Comparison of ENCODE assay signal across 29 cellular contexts in the genomic region with DNA sequence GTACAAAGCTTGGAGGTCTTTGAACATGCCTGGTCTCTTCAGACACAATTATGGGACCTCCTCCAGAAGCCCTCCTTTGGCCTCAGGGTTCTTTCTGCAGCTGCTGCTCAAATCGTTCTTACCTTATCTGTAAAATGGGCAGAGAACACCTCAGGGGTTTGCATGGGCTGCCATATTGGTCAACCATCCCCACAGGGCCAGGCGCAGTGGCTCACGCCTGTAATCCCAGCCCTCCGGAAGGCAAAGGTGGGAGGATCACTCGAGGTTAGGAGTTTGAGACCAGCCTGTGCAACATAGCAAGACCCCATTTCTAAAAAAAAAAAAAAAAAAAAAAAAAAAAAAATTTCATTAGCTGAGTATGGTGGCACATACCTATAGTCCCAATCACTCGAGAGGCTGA.
"Had no signal": no experiment of that assay in that cellular context is flagged by ENCODE, and none has a peak within 500 bp of the region (broad histone marks: within the 10 kb centered on the region; RNA-seq: fewer than 3 reads in every experiment).

No MANE protein-coding gene starts in this region.

- H3K4me1 ChIP-seq: heart left ventricle, right atrium auricular region, stomach, thyroid gland, upper lobe of left lung, vagina had no signal

- H3K79me2 ChIP-seq: parathyroid adenoma had no signal

- H3K36me3 ChIP-seq: heart left ventricle, right atrium auricular region, stomach, thyroid gland, upper lobe of left lung, vagina had no signal

- H3K9me3 ChIP-seq: heart left ventricle, right atrium auricular region, stomach, thyroid gland, upper lobe of left lung, vagina had no signal

- H3K27ac ChIP-seq: heart left ventricle, parathyroid adenoma, right atrium auricular region, stomach, thyroid gland, upper lobe of left lung, vagina, VCaP had no signal

- H3K4me1 Mint-ChIP-seq: mesothelial cell of epicardium, neural crest cell had no signal

- H3K27ac Mint-ChIP-seq: activated T-helper 2 cell treated with anti-CD3 and anti-CD28 coated beads, Interferon-gamma antibody, Interleukin-2, Interleukin-4, amounts not matched to agents 10 μg/mL and 5 μg/mL and 100 μg/mL, durations not matched to agents 14 hours and 24 hours and 36 hours; mesothelial cell of epicardium; naive B cell; stimulated activated naive B cell treated with anti-CD40 and anti-IgM and Interleukin-4, amounts not matched to agents 10 μg/mL and 1 μg/mL and 100 μg/mL, for 72 hours had no signal

- H2AFZ ChIP-seq: parathyroid adenoma had no signal

- H3K4me3 ChIP-seq: heart left ventricle, right atrium auricular region, stomach, thyroid gland, upper lobe of left lung, vagina had no signal

- H3K27me3 ChIP-seq: heart left ventricle, right atrium auricular region, stomach, thyroid gland, upper lobe of left lung, vagina had no signal

- H3K9ac ChIP-seq: parathyroid adenoma had no signal

- H3K36me3 Mint-ChIP-seq: immature natural killer cell; mesothelial cell of epicardium; naive B cell; stimulated activated naive B cell treated with anti-CD40 and anti-IgM and Interleukin-4, amounts not matched to agents 10 μg/mL and 1 μg/mL and 100 μg/mL, for 72 hours had no signal

- H3K27me3 Mint-ChIP-seq: stimulated activated naive B cell treated with anti-CD40 and anti-IgM and Interleukin-4, amounts not matched to agents 10 μg/mL and 1 μg/mL and 100 μg/mL, for 72 hours had no signal

- FAIRE-seq: kidney had no signal

- H3K4me3 Mint-ChIP-seq: activated CD8-positive, alpha-beta T cell treated with anti-CD3 and anti-CD28 coated beads, Interleukin-2, amount 10 ng/mL, durations not matched to agents 7 days and 5 days; immature natural killer cell; mesothelial cell of epicardium; neural crest cell; stimulated activated naive B cell treated with anti-CD40 and anti-IgM and Interleukin-4, amounts not matched to agents 10 μg/mL and 1 μg/mL and 100 μg/mL, for 72 hours had no signal

- DNase-seq: activated CD4-positive, alpha-beta T cell treated with anti-CD3 and anti-CD28 coated beads for 1 hour; activated CD8-positive, alpha-beta T cell treated with anti-CD3 and anti-CD28 coated beads, Interleukin-2, amount 10 ng/mL, durations not matched to agents 7 days and 5 days; activated naive CD4-positive, alpha-beta T cell treated with anti-CD3 and anti-CD28 coated beads, Interleukin-2, amount 10 ng/mL, durations not matched to agents 7 days and 5 days; activated naive CD8-positive, alpha-beta T cell treated with anti-CD3 and anti-CD28 coated beads, Interleukin-2, amount 50 U/mL, for 24 hours; amygdala; caudate nucleus; foreskin fibroblast; heart left ventricle; hypothalamus; immature natural killer cell; kidney; left colon; naive B cell; nucleus accumbens; stimulated activated CD4-positive, alpha-beta T cell treated with anti-CD3 and anti-CD28 coated beads, Interleukin-15, amount 100 ng/mL, for 24 hours; stimulated activated CD4-positive, alpha-beta T cell treated with anti-CD3 and anti-CD28 coated beads, Interleukin-2, amount 100 ng/mL, for 24 hours; stimulated activated naive B cell treated with anti-CD40 and anti-IgM and Interleukin-4, amounts not matched to agents 10 μg/mL and 1 μg/mL and 100 μg/mL, for 72 hours; stomach; T-helper 1 cell; thyroid gland; upper lobe of left lung had no signal

- H3K9me3 Mint-ChIP-seq: activated naive CD4-positive, alpha-beta T cell treated with anti-CD3 and anti-CD28 coated beads, Interleukin-2, amount 10 ng/mL, durations not matched to agents 7 days and 5 days; activated naive CD8-positive, alpha-beta T cell treated with anti-CD3 and anti-CD28 coated beads, Interleukin-2, amount 50 U/mL, for 24 hours; activated T-helper 2 cell treated with anti-CD3 and anti-CD28 coated beads, Interferon-gamma antibody, Interleukin-2, Interleukin-4, amounts not matched to agents 10 μg/mL and 5 μg/mL and 100 μg/mL, durations not matched to agents 14 hours and 24 hours and 36 hours; immature natural killer cell; naive B cell; neural crest cell; stimulated activated naive B cell treated with anti-CD40 and anti-IgM and Interleukin-4, amounts not matched to agents 10 μg/mL and 1 μg/mL and 100 μg/mL, for 72 hours had no signal

- ATAC-seq: activated CD8-positive, alpha-beta T cell treated with anti-CD3 and anti-CD28 coated beads, Interleukin-2, amount 10 ng/mL, durations not matched to agents 7 days and 5 days; activated naive CD8-positive, alpha-beta T cell treated with anti-CD3 and anti-CD28 coated beads, Interleukin-2, amount 50 U/mL, for 24 hours; esophagus mucosa; heart left ventricle; left colon; stimulated activated naive B cell treated with anti-CD40 and anti-IgM and Interleukin-4, amounts not matched to agents 10 μg/mL and 1 μg/mL and 100 μg/mL, for 72 hours had no signal
